Comparison of ENCODE assay signal across 1 cellular context in the genomic region with DNA sequence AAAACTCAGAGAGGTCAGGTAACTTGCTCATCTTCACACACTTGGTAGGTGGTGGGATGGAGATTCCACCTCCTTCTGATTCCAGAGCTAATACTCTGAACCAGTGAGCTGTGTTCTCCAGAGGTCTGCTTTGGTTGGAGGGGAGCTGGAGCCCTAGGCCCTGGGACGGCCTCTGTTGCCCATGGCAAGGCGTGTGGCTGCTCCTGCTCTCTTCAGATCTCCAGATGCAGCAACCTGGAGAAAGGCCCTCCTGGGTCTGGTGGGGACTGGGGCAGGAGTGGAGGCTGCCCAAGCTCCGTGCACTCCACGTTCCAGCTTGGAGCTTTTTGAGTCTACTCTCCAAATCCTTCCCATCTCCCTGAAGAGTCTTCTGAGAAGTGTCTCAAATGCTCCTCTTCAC.
TF ChIP-seq lines count a peak whose summit lies in the region.

No MANE protein-coding gene starts in this region.

TF ChIP-seq in GM12878, 131 proteins besides CTCF, POLR2A, EP300 and RAD21:
- TF ChIP-seq POLR2AphosphoS5 (IDR thresholded peaks at IDR 0.05; ENCODE audit: low read length) (peak; percentile 49), SIN3A (IDR thresholded peaks at IDR 0.05; ENCODE audit: low read depth, low read length) (no peak)
